ENCODE assay signal across 8 cellular contexts in the genomic region with DNA sequence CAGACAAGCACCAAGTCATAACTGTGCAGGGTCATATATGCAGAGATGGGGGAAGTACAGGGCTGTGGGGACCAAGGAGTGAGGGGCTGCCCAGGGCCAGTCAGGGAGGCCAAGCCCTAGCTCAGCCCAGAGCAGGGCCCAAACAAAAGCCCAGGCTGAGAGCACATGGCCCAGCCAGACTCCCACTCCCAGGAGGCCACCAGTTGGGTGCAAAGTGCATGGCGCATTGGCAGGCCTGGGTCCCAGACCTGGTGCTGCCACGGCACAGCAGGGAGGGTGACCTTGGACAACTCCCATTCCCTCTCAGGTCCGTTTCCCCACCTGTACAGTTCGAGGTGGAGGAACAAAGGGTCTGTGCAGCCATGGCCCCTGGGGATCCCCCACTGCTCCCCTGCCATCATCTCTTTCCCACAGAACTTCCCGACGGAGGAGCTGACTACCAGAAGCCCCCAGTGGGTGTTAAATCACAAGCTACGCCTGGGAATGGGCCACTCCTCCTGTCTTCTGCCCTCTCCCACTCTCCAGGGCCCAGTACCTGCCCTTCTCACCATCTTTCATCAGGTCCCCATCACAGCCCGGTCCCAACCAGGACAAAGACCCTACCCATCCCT. TPM values are rescaled to one million over a fixed set of nuclear protein-coding genes. Genes with fewer than 3 reads are reported as not detected.
A peak's percentile ranks its signal among the peaks of the same experiment; 100 is the strongest.
DNase-seq lines count a peak whose midpoint lies in the region; ATAC-seq and TF ChIP-seq lines count a peak whose summit lies in the region.

No MANE protein-coding gene starts in this region.

- H3K4me1 Mint-ChIP-seq in CD8-positive, alpha-beta memory T cell, result peaks cover 13 to 23% (median 14%) of the 10 kb centered on the region in 3 donors
- peaks cover 13% of the 10 kb centered on the region for H3K4me1 Mint-ChIP-seq in activated T-helper 1 cell treated with anti-CD3 and anti-CD28 coated beads, Interleukin-12 subunit alpha, Interleukin-12 subunit beta, Interleukin-2, Interleukin-4 antibody, amounts not matched to agents 30 ng/mL and 10 ng/mL and 1 ng/mL, durations not matched to agents 14 hours and 24 hours and 36 hours (ENCODE audit: low read depth)

- H4K20me1 ChIP-seq in hepatocyte (ENCODE audit: insufficient read depth, poor library complexity, severe bottlenecking), result no peaks in the 10 kb centered on the region

- H3K27ac Mint-ChIP-seq in CD8-positive, alpha-beta memory T cell, result peak overlapping the region; percentile 88 to 96 (median 94)
- H3K27ac Mint-ChIP-seq in activated T-helper 1 cell treated with anti-CD3 and anti-CD28 coated beads, Interleukin-12 subunit alpha, Interleukin-12 subunit beta, Interleukin-2, Interleukin-4 antibody, amounts not matched to agents 30 ng/mL and 10 ng/mL and 1 ng/mL, durations not matched to agents 14 hours and 24 hours and 36 hours, result peak overlapping the region; percentile 93

- peaks cover 0 to 2% (median 0%) of the 10 kb centered on the region in 5 donors for H3K9me3 Mint-ChIP-seq in CD8-positive, alpha-beta memory T cell
- no peaks in the 10 kb centered on the region for H3K9me3 Mint-ChIP-seq in activated T-helper 1 cell treated with anti-CD3 and anti-CD28 coated beads, Interleukin-12 subunit alpha, Interleukin-12 subunit beta, Interleukin-2, Interleukin-4 antibody, amounts not matched to agents 30 ng/mL and 10 ng/mL and 1 ng/mL, durations not matched to agents 14 hours and 24 hours and 36 hours

- no peak for TF ChIP-seq CTCF in hepatocyte (IDR thresholded peaks at IDR 0.05; ENCODE audit: poor library complexity)

- no peak overlapping the region for H3K9ac ChIP-seq in skeletal muscle tissue (ENCODE audit: low read depth in 1 of 3, low read length in 3 of 3)

- no peaks in the 10 kb centered on the region for H3K27me3 ChIP-seq in CD8-positive, alpha-beta memory T cell (ENCODE audit: insufficient read depth, low read length, poor library complexity, severe bottlenecking)
- H3K27me3 ChIP-seq in hepatocyte (no peaks in the 10 kb centered on the region), skeletal muscle tissue (ENCODE audit: control insufficient read depth in 3 of 3, insufficient read depth in 3 of 3, low read length in 3 of 3) (peaks cover 0 to 3% (median 0%) of the 10 kb centered on the region in 3 donors)

- H3K4me1 ChIP-seq in CD8-positive, alpha-beta memory T cell (ENCODE audit: insufficient read depth, low read length), result peaks cover 5% of the 10 kb centered on the region
- H3K4me1 ChIP-seq in hepatocyte (ENCODE audit: insufficient read depth) (peaks cover 5% of the 10 kb centered on the region), skeletal muscle tissue (ENCODE audit: control insufficient read depth in 3 of 3, insufficient read depth in 3 of 3, low read length in 3 of 3) (peaks cover 0 to 5% (median 3%) of the 10 kb centered on the region in 3 donors)

- peaks cover 0 to 3% (median 0%) of the 10 kb centered on the region in 3 donors for H3K36me3 Mint-ChIP-seq in CD8-positive, alpha-beta memory T cell
- H3K36me3 Mint-ChIP-seq in activated T-helper 1 cell treated with anti-CD3 and anti-CD28 coated beads, Interleukin-12 subunit alpha, Interleukin-12 subunit beta, Interleukin-2, Interleukin-4 antibody, amounts not matched to agents 30 ng/mL and 10 ng/mL and 1 ng/mL, durations not matched to agents 14 hours and 24 hours and 36 hours (ENCODE audit: low read depth), result no peaks in the 10 kb centered on the region

- no peaks in the 10 kb centered on the region for H3K9me2 ChIP-seq in hepatocyte (replicated peaks; ENCODE audit: insufficient read depth)

- H3K4me2 ChIP-seq in hepatocyte, result peak overlapping the region; percentile 80

- no peaks in the 10 kb centered on the region for H3K9me3 ChIP-seq in CD8-positive, alpha-beta memory T cell (ENCODE audit: low read length)
- H3K9me3 ChIP-seq in hepatocyte (ENCODE audit: low read depth) (no peaks in the 10 kb centered on the region), skeletal muscle tissue (ENCODE audit: control insufficient read depth in 3 of 3, low read length in 3 of 3) (no peaks in the 10 kb centered on the region)

- no peaks in the 10 kb centered on the region for H3K27me3 Mint-ChIP-seq in CD8-positive, alpha-beta memory T cell
- H3K27me3 Mint-ChIP-seq in activated T-helper 1 cell treated with anti-CD3 and anti-CD28 coated beads, Interleukin-12 subunit alpha, Interleukin-12 subunit beta, Interleukin-2, Interleukin-4 antibody, amounts not matched to agents 30 ng/mL and 10 ng/mL and 1 ng/mL, durations not matched to agents 14 hours and 24 hours and 36 hours (ENCODE audit: insufficient read depth), result peaks cover 2% of the 10 kb centered on the region

- H3K79me2 ChIP-seq in hepatocyte, result peaks cover 14% of the 10 kb centered on the region

- ATAC-seq in HG02759 (IDR thresholded peaks at IDR 0.05; ENCODE audit: unreplicated experiment), result peak; percentile 19

- peak overlapping the region; percentile 65 for H3K27ac ChIP-seq in CD8-positive, alpha-beta memory T cell (ENCODE audit: low read depth, low read length)
- peak overlapping the region; percentile 92 for H3K27ac ChIP-seq in hepatocyte
- no peak overlapping the region for H3K27ac ChIP-seq in skeletal muscle tissue (ENCODE audit: low read depth, low read length)

- intact Hi-C loops in activated T-helper 1 cell treated with anti-CD3 and anti-CD28 coated beads, Interleukin-12 subunit alpha, Interleukin-12 subunit beta, Interleukin-2, Interleukin-4 antibody, amounts not matched to agents 30 ng/mL and 10 ng/mL and 1 ng/mL, durations not matched to agents 14 hours and 24 hours and 36 hours (cut with micrococcal nuclease), result no loop called here

- DNase-seq in CD8-positive, alpha-beta memory T cell, result no peak
- no peak for DNase-seq in activated T-helper 1 cell treated with anti-CD3 and anti-CD28 coated beads, Interleukin-12 subunit alpha, Interleukin-12 subunit beta, Interleukin-2, Interleukin-4 antibody, amounts not matched to agents 30 ng/mL and 10 ng/mL and 1 ng/mL, durations not matched to agents 14 hours and 24 hours and 36 hours (ENCODE audit: low spot score)
- DNase-seq in hepatocyte (ENCODE audit: low spot score) (peak; percentile 71), SHP77 (lab: John Stamatoyannopoulos, UW) (no peak), NCI-H187 treated with DMSO at 0.1 percent for 48 hours (lab: John Stamatoyannopoulos, UW) (no peak), GM19240 (ENCODE audit: insufficient read length, low spot score) (no peak)

- WGBS in hepatocyte (ENCODE audit: low lambda C conversion rate, missing lambda C conversion rate), result 13% methylated on average over 8 of the region's 8 CpGs

- peak overlapping the region; percentile 92 to 99 (median 94) for H3K4me3 Mint-ChIP-seq in CD8-positive, alpha-beta memory T cell
- peak overlapping the region; percentile 92 for H3K4me3 Mint-ChIP-seq in activated T-helper 1 cell treated with anti-CD3 and anti-CD28 coated beads, Interleukin-12 subunit alpha, Interleukin-12 subunit beta, Interleukin-2, Interleukin-4 antibody, amounts not matched to agents 30 ng/mL and 10 ng/mL and 1 ng/mL, durations not matched to agents 14 hours and 24 hours and 36 hours

- POLR2A ChIA-PET in CD8-positive, alpha-beta memory T cell (lab: Charles Lee), result interaction anchor here (1.1 kb wide), 1 partner anchor 27 kb away, joined by 5 read pairs; the partner anchor contains the start of gene THOC5

- CTCF ChIA-PET in CD8-positive, alpha-beta memory T cell (lab: Charles Lee), result interaction anchor here (0.6 to 0.9 kb wide), 2 partner anchors 8 to 9 kb away, joined by 3 to 4 read pairs; no protein-coding TSS in a partner anchor

- peak overlapping the region; percentile 73 for H2AFZ ChIP-seq in hepatocyte

- peak overlapping the region; percentile 79 for H3K4me3 ChIP-seq in CD8-positive, alpha-beta memory T cell (ENCODE audit: low read length)
- H3K4me3 ChIP-seq in hepatocyte, result peak overlapping the region; percentile 84
- H3K4me3 ChIP-seq in skeletal muscle tissue (ENCODE audit: low read length in 3 of 3), result peak overlapping the region; percentile 54 to 69 (median 62)

- no peaks in the 10 kb centered on the region for H3K36me3 ChIP-seq in CD8-positive, alpha-beta memory T cell (ENCODE audit: insufficient read depth, low read length)
- H3K36me3 ChIP-seq in hepatocyte (replicated peaks; ENCODE audit: insufficient read depth, low read depth), result no peaks in the 10 kb centered on the region
- H3K36me3 ChIP-seq in skeletal muscle tissue (ENCODE audit: control insufficient read depth in 3 of 3, insufficient read depth in 3 of 3, low read length in 3 of 3), result no peaks in the 10 kb centered on the region

RNA-seq across cellular contexts. Expression of gene NIPSNAP1, which starts 0.6 kb away (rescaled TPM):
- total RNA-seq in CD8-positive, alpha-beta memory T cell, result 10 to 100 TPM; 39.6 to 40.3 TPM
- polyA plus RNA-seq in CD8-positive, alpha-beta memory T cell, result 52.3 TPM
- 43.7 and 44.7 TPM in 2 replicates for total RNA-seq in activated T-helper 1 cell treated with anti-CD3 and anti-CD28 coated beads, Interleukin-12 subunit alpha, Interleukin-12 subunit beta, Interleukin-2, Interleukin-4 antibody, amounts not matched to agents 30 ng/mL and 10 ng/mL and 1 ng/mL, durations not matched to agents 14 hours and 24 hours and 36 hours
- 160 and 165 TPM in 2 replicates for total RNA-seq in hepatocyte
- 132 and 136 TPM in 2 replicates for polyA plus RNA-seq in hepatocyte
- total RNA-seq in skeletal muscle tissue, result 22.4 TPM

RNA-seq across cellular contexts. Expression of gene NF2, which starts 23.1 kb away (rescaled TPM):
- 10 to 100 TPM; 51.6 to 53.3 TPM for total RNA-seq in CD8-positive, alpha-beta memory T cell
- 21.4 TPM for polyA plus RNA-seq in CD8-positive, alpha-beta memory T cell
- total RNA-seq in activated T-helper 1 cell treated with anti-CD3 and anti-CD28 coated beads, Interleukin-12 subunit alpha, Interleukin-12 subunit beta, Interleukin-2, Interleukin-4 antibody, amounts not matched to agents 30 ng/mL and 10 ng/mL and 1 ng/mL, durations not matched to agents 14 hours and 24 hours and 36 hours, result 65.7 and 66.1 TPM in 2 replicates
- total RNA-seq in hepatocyte, result 22.6 and 30.7 TPM in 2 replicates
- 18.5 and 21.5 TPM in 2 replicates for polyA plus RNA-seq in hepatocyte
- total RNA-seq in skeletal muscle tissue, result 29.2 TPM

RNA-seq across cellular contexts. Expression of gene THOC5, which starts 26.7 kb away (rescaled TPM):
- 10 to 100 TPM; 62.6 to 64.1 TPM for total RNA-seq in CD8-positive, alpha-beta memory T cell
- 28.5 TPM for polyA plus RNA-seq in CD8-positive, alpha-beta memory T cell
- total RNA-seq in activated T-helper 1 cell treated with anti-CD3 and anti-CD28 coated beads, Interleukin-12 subunit alpha, Interleukin-12 subunit beta, Interleukin-2, Interleukin-4 antibody, amounts not matched to agents 30 ng/mL and 10 ng/mL and 1 ng/mL, durations not matched to agents 14 hours and 24 hours and 36 hours, result 69.0 and 76.2 TPM in 2 replicates
- total RNA-seq in hepatocyte, result 26.5 and 27.7 TPM in 2 replicates
- polyA plus RNA-seq in hepatocyte, result 21.5 and 23.0 TPM in 2 replicates
- total RNA-seq in skeletal muscle tissue, result 43.8 TPM
